Comparison of ENCODE assay signal across 8 cellular contexts in the genomic region with DNA sequence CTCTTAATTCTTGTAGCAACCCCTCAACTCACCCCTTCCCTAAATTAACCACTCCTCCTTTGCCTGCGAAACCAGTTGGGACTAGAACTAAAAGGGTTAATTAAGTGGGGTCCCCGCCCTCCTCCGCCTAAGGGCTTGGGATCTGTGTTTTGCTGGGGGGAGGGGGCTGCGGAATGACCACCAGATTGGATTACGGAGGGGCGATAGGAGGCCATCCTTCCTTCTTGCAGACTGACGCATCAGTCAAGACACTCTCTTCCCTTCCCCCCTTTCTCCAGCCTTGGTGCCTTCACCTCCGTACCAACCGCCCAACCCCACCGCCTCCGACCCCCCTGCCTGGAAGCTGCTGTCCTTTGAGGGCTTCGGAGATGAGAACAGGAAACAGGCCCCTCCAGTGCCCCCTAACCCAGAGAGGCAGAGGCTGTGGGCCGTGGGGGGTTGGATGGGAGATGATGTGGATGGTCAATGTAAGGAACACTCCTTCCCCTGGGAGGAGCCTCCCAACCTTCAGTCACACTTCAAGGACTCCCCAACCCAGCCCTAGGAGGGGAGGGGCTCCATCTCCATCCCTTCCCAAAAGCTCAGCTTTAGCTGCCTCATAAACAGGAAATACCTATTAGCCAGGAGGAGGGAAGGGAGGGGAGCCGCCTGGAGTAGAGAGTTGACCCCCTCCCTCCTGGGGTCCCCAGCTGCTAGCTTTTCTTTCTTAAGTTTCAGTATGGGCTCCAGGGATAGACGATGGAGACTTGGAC. TPM values are rescaled to one million over a fixed set of nuclear protein-coding genes. Genes with fewer than 3 reads are reported as not detected.
DNase-seq lines count a peak whose midpoint lies in the region; ATAC-seq and TF ChIP-seq lines count a peak whose summit lies in the region.

No MANE protein-coding gene starts in this region.

- no peaks in the 10 kb centered on the region for H3K27me3 Mint-ChIP-seq in activated CD4-positive, alpha-beta T cell treated with anti-CD3 and anti-CD28 coated beads for 36 hours

- no peak for ATAC-seq in activated CD4-positive, alpha-beta T cell treated with anti-CD3 and anti-CD28 coated beads for 36 hours

- H3K27ac ChIP-seq in liver (ENCODE audit: low read depth in 1 of 2, low read length in 2 of 2) (peak overlapping the region; percentile 91 to 93), substantia nigra (ENCODE audit: low read depth, low read length, poor library complexity, severe bottlenecking) (peak overlapping the region; percentile 96)

- peak overlapping the region; percentile 5 to 39 for H3K9ac ChIP-seq in liver (ENCODE audit: low read depth in 1 of 2, low read length in 2 of 2)

- no peaks in the 10 kb centered on the region for H3K36me3 ChIP-seq in liver (ENCODE audit: control insufficient read depth in 4 of 4, insufficient read depth in 3 of 4, low read depth in 1 of 4, low read length in 3 of 4)

- WGBS in liver: 48% methylated on average over 15 of the region's 15 CpGs

- CTCF ChIA-PET in activated CD4-positive, alpha-beta T cell treated with anti-CD3 and anti-CD28 coated beads for 36 hours (lab: Charles Lee): interaction anchor here (0.8 to 3.9 kb wide), 2 partner anchors 11 to 31 kb away, joined by 3 to 22 read pairs; a partner anchor contains a TSS

- peaks cover 43% of the 10 kb centered on the region for H3K4me1 Mint-ChIP-seq in activated CD4-positive, alpha-beta T cell treated with anti-CD3 and anti-CD28 coated beads for 36 hours

- DNase-seq in activated CD4-positive, alpha-beta T cell treated with anti-CD3 and anti-CD28 coated beads for 36 hours: peak; percentile 21
- DNase-seq in activated CD4-positive, alpha-beta T cell treated with anti-CD3 and anti-CD28 coated beads, Interleukin-2, amount 50 U/mL, for 4 hours: no peak
- peak; percentile 57 for DNase-seq in RPMI7951 (ENCODE audit: low read depth)
- peak; percentile 42 for DNase-seq in dedifferentiated amniotic fluid mesenchymal stem cell (ENCODE audit: extremely low spot score)
- peak in 31 of 49 donors; percentile 6 to 63 (median 30) for DNase-seq in substantia nigra (lab: John Stamatoyannopoulos, UW)
- DNase-seq in KG1 (lab: John Stamatoyannopoulos, UW): no peak
- DNase-seq in cortex of kidney (lab: John Stamatoyannopoulos, UW): no peak

- H3K4me1 ChIP-seq in liver (ENCODE audit: control insufficient read depth in 4 of 4, insufficient read depth in 4 of 4, low read length in 3 of 4): peaks cover 11 to 45% (median 32%) of the 10 kb centered on the region in 4 donors

- TF ChIP-seq RAD21 in liver (IDR thresholded peaks at IDR 0.05): no peak

- no peaks in the 10 kb centered on the region for H3K27me3 ChIP-seq in liver (ENCODE audit: control insufficient read depth in 4 of 4, insufficient read depth in 4 of 4, low read length in 3 of 4)

- H3K27ac Mint-ChIP-seq in activated CD4-positive, alpha-beta T cell treated with anti-CD3 and anti-CD28 coated beads for 36 hours: peak overlapping the region; percentile 83

- TF ChIP-seq CTCF in liver (IDR thresholded peaks at IDR 0.05; ENCODE audit: low read depth, low read length, missing input control): no peak

- H3K4me3 ChIP-seq in liver (ENCODE audit: low read depth in 1 of 3, low read length in 3 of 3): peak overlapping the region; percentile 69 to 89 (median 83)

- intact Hi-C loops in activated CD4-positive, alpha-beta T cell treated with anti-CD3 and anti-CD28 coated beads for 36 hours (cut with DNase I, micrococcal nuclease): loop anchor here (1.0 to 2.0 kb wide), 3 partner anchors 11 to 524 kb away; a partner anchor contains a TSS

- no peaks in the 10 kb centered on the region for H3K9me3 Mint-ChIP-seq in activated CD4-positive, alpha-beta T cell treated with anti-CD3 and anti-CD28 coated beads for 36 hours (ENCODE audit: low read depth)

- H3K4me3 Mint-ChIP-seq in activated CD4-positive, alpha-beta T cell treated with anti-CD3 and anti-CD28 coated beads for 36 hours: peak overlapping the region; percentile 81

- H3K36me3 Mint-ChIP-seq in activated CD4-positive, alpha-beta T cell treated with anti-CD3 and anti-CD28 coated beads for 36 hours (ENCODE audit: low read depth): no peaks in the 10 kb centered on the region

- H3K9me3 ChIP-seq in liver (ENCODE audit: control insufficient read depth in 4 of 4, low read length in 3 of 4): no peaks in the 10 kb centered on the region

- POLR2A ChIA-PET in activated CD4-positive, alpha-beta T cell treated with anti-CD3 and anti-CD28 coated beads for 36 hours (lab: Charles Lee): no interaction called here

TF ChIP-seq in liver, 16 proteins besides CTCF, POLR2A, EP300 and RAD21:
- TF ChIP-seq, protein P1, sequence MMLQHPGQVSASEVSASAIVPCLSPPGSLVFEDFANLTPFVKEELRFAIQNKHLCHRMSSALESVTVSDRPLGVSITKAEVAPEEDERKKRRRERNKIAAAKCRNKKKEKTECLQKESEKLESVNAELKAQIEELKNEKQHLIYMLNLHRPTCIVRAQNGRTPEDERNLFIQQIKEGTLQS (IDR thresholded peaks at IDR 0.05): no peak
- TF ChIP-seq FOXA2 (IDR thresholded peaks at IDR 0.05) (no peak), EGR1 (IDR thresholded peaks at IDR 0.05; ENCODE audit: low read depth in 2 of 2) (no peak), TAF1 (conservative IDR thresholded peaks at IDR 0.05) (no peak), FOXA1 (IDR thresholded peaks at IDR 0.05) (no peak), SP1 (IDR thresholded peaks at IDR 0.05) (no peak), NR2F2 (IDR thresholded peaks at IDR 0.05) (no peak), HNF4A (conservative IDR thresholded peaks at IDR 0.05) (no peak), RXRA (IDR thresholded peaks at IDR 0.05) (no peak), JUND (IDR thresholded peaks at IDR 0.05) (no peak), GABPA (IDR thresholded peaks at IDR 0.05 in 1 of 2, conservative IDR thresholded peaks at IDR 0.05 in 1 of 2) (no peak), YY1 (IDR thresholded peaks at IDR 0.05) (no peak), HNF4G (IDR thresholded peaks at IDR 0.05) (no peak)
- TF ChIP-seq, protein P2, sequence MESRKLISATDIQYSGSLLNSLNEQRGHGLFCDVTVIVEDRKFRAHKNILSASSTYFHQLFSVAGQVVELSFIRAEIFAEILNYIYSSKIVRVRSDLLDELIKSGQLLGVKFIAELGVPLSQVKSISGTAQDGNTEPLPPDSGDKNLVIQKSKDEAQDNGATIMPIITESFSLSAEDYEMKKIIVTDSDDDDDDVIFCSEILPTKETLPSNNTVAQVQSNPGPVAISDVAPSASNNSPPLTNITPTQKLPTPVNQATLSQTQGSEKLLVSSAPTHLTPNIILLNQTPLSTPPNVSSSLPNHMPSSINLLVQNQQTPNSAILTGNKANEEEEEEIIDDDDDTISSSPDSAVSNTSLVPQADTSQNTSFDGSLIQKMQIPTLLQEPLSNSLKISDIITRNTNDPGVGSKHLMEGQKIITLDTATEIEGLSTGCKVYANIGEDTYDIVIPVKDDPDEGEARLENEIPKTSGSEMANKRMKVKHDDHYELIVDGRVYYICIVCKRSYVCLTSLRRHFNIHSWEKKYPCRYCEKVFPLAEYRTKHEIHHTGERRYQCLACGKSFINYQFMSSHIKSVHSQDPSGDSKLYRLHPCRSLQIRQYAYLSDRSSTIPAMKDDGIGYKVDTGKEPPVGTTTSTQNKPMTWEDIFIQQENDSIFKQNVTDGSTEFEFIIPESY (IDR thresholded peaks at IDR 0.05): no peak
- TF ChIP-seq, protein P3, sequence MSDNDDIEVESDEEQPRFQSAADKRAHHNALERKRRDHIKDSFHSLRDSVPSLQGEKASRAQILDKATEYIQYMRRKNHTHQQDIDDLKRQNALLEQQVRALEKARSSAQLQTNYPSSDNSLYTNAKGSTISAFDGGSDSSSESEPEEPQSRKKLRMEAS (IDR thresholded peaks at IDR 0.05): no peak
- TF ChIP-seq, protein P4, sequence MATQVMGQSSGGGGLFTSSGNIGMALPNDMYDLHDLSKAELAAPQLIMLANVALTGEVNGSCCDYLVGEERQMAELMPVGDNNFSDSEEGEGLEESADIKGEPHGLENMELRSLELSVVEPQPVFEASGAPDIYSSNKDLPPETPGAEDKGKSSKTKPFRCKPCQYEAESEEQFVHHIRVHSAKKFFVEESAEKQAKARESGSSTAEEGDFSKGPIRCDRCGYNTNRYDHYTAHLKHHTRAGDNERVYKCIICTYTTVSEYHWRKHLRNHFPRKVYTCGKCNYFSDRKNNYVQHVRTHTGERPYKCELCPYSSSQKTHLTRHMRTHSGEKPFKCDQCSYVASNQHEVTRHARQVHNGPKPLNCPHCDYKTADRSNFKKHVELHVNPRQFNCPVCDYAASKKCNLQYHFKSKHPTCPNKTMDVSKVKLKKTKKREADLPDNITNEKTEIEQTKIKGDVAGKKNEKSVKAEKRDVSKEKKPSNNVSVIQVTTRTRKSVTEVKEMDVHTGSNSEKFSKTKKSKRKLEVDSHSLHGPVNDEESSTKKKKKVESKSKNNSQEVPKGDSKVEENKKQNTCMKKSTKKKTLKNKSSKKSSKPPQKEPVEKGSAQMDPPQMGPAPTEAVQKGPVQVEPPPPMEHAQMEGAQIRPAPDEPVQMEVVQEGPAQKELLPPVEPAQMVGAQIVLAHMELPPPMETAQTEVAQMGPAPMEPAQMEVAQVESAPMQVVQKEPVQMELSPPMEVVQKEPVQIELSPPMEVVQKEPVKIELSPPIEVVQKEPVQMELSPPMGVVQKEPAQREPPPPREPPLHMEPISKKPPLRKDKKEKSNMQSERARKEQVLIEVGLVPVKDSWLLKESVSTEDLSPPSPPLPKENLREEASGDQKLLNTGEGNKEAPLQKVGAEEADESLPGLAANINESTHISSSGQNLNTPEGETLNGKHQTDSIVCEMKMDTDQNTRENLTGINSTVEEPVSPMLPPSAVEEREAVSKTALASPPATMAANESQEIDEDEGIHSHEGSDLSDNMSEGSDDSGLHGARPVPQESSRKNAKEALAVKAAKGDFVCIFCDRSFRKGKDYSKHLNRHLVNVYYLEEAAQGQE (IDR thresholded peaks at IDR 0.05): no peak

RNA-seq across cellular contexts. Expression of a gene that starts 1.0 kb away (rescaled TPM):
- total RNA-seq in activated CD4-positive, alpha-beta T cell treated with anti-CD3 and anti-CD28 coated beads for 36 hours: 10 to 100 TPM; 69.6 to 86.7 TPM
- 17.2 and 19.6 TPM in 2 replicates for total RNA-seq in RPMI7951 (2014; rRNA removed; shearing (Covaris generic))
- 10 to 100 TPM; 11.9 to 51.9 TPM for total RNA-seq in liver
- polyA plus RNA-seq in liver: 1 to 10 TPM; 2.4 to 8.6 TPM

RNA-seq across cellular contexts. Expression of a gene that starts 11.7 kb away (rescaled TPM):
- 10 to 100 TPM; 61.3 to 74.7 TPM for total RNA-seq in activated CD4-positive, alpha-beta T cell treated with anti-CD3 and anti-CD28 coated beads for 36 hours
- 10.6 and 14.7 TPM in 2 replicates for total RNA-seq in RPMI7951 (2014; rRNA removed; shearing (Covaris generic))
- 1 to 10 TPM; 7.5 to 9.9 TPM for total RNA-seq in liver
- 10 to 100 TPM in 1 of 2 donors, 1 to 10 TPM in 1; 4.9 to 10.1 TPM for polyA plus RNA-seq in liver

RNA-seq across cellular contexts. Expression of a gene that starts 31.0 kb away (rescaled TPM):
- 100 to 1,000 TPM; 206 to 283 TPM for total RNA-seq in activated CD4-positive, alpha-beta T cell treated with anti-CD3 and anti-CD28 coated beads for 36 hours
- total RNA-seq in RPMI7951 (2014; rRNA removed; shearing (Covaris generic)): 31.2 and 41.1 TPM in 2 replicates
- 10 to 100 TPM; 16.9 to 23.8 TPM for total RNA-seq in liver
- 10 to 100 TPM; 11.6 to 26.3 TPM for polyA plus RNA-seq in liver

RNA-seq across cellular contexts. Expression of a gene that starts 56.0 kb away (rescaled TPM):
- 10 to 100 TPM; 12.9 to 18.9 TPM for total RNA-seq in activated CD4-positive, alpha-beta T cell treated with anti-CD3 and anti-CD28 coated beads for 36 hours
- total RNA-seq in RPMI7951 (2014; rRNA removed; shearing (Covaris generic)): 5.3 and 10.7 TPM in 2 replicates
- 10 to 100 TPM; 11.8 to 13.7 TPM for total RNA-seq in liver
- 1 to 10 TPM; 2.5 to 8.2 TPM for polyA plus RNA-seq in liver

Comparison
In these comparisons a context has a peak if more than half of its experiments do, and no peak if none do; other contexts are left out.
1. DNase-seq: peak in activated CD4-positive, alpha-beta T cell treated with anti-CD3 and anti-CD28 coated beads for 36 hours (single experiment), RPMI7951 (single experiment), dedifferentiated amniotic fluid mesenchymal stem cell (single experiment) and substantia nigra (31 of 49); none in activated CD4-positive, alpha-beta T cell treated with anti-CD3 and anti-CD28 coated beads, Interleukin-2, amount 50 U/mL, for 4 hours (0 of 2), KG1 (single experiment) and cortex of kidney (single experiment).